In the genomic region with DNA sequence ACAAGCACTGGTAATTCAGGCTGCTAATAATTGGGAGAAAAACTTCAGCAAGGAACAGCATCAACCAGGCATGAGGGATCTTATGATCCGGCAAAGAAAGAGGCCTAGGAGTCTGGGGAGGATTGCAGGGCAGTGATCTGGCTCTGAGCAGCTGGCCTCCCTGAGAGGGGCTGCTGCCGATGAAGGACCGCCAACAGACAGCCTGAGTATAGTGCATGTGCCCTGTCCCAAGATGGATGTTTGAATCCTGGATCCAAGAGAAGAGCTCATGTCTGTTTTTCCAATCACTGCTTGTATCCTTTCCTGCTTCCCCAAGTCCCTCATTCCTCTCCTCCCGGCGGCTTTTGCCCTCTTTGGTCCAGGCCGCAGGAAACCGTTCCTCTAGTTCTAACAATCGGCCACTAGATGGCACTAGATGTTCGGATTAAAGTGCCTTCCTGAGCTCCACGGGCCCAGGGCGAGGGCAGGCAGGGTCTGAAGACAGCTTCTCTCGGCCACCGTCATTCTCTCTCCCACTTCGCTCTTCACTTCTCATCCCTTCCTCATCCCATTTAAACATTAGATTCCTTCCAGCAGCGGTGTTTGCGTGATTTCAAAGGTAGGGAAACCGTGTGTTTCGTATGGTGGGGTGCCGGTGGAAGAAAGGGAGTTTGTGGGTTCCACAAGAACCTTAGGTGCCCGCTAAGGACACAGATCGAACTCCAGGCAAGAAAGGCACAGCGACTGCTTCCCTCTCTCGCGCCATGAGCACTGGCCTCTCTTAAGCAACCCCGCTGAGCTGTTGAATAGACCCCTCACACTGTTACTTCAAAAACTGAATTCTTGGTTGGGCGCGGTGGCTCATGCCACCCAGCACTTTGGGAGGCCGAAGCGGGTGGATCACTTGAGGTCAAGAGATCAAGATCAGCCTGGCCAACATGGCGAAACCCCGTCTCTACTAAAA, we compare ENCODE assay signal across 8 cellular contexts.
A peak's percentile ranks its signal among the peaks of the same experiment; 100 is the strongest.
DNase-seq lines count a peak whose midpoint lies in the region; ATAC-seq, FAIRE-seq and TF ChIP-seq lines count a peak whose summit lies in the region.

No MANE protein-coding gene starts in this region.

- H3K9ac ChIP-seq in NT2/D1 (ENCODE audit: insufficient read length, low read depth) = no peak overlapping the region

- no peak for TF ChIP-seq CTCF in omental fat pad (IDR thresholded peaks at IDR 0.05)

- peak; percentile 69 for DNase-seq in DMS79 treated with DMSO at 0.1 percent for 48 hours (lab: John Stamatoyannopoulos, UW)
- DNase-seq in HTR-8/SVneo (ENCODE audit: insufficient read length, low spot score) = peak; percentile 78
- peak; percentile 93 for DNase-seq in NT2/D1 (ENCODE audit: low read depth, low spot score)
- DNase-seq in activated T-cell treated with anti-CD3 and anti-CD28 coated beads, Interleukin-2, amount 50 U/mL, for 1 hour = peak; percentile 32
- DNase-seq in foreskin melanocyte = peak; percentile 62
- no peak for DNase-seq in omental fat pad (ENCODE audit: low spot score)
- DNase-seq in urothelium cell line (ENCODE audit: low spot score) = peak; percentile 90

- H3K27me3 ChIP-seq in NT2/D1 (ENCODE audit: insufficient read depth, insufficient read length) = peaks cover 2% of the 10 kb centered on the region

- FAIRE-seq in HTR-8/SVneo (lab: Jason Lieb, UNC) = peak; percentile 69
- peak; percentile 85 for FAIRE-seq in urothelium cell line (lab: Jason Lieb, UNC)

- H3K4me1 ChIP-seq in NT2/D1 (ENCODE audit: insufficient read depth, insufficient read length) = no peaks in the 10 kb centered on the region

- ATAC-seq in GM21447 (IDR thresholded peaks at IDR 0.05; ENCODE audit: unreplicated experiment) = peak; percentile 89
- ATAC-seq in omental fat pad (ENCODE audit: low FRiP score) = peak; percentile 80

- no peaks in the 10 kb centered on the region for H3K36me3 ChIP-seq in NT2/D1 (ENCODE audit: insufficient read depth, insufficient read length, low read length)

- no peak overlapping the region for H3K4me3 ChIP-seq in NT2/D1 (ENCODE audit: insufficient read length, low read depth)

- H3K9me3 ChIP-seq in NT2/D1 (ENCODE audit: insufficient read depth, low read length) = peaks cover 9% of the 10 kb centered on the region; the same call in 1 of the 2 replicates
